ENCODE assay signal across 27 cellular contexts in genomic region chr3:61674595-61674994, GRCh38.
"Had no signal": no experiment of that assay in that cellular context is flagged by ENCODE, and none has a peak within 500 bp of the region (broad histone marks: within the 10 kb centered on the region; RNA-seq: fewer than 3 reads in every experiment).

No MANE protein-coding gene starts in this region.

- H3K4me3 ChIP-seq: left lung, lower lobe of right lung, ovary, right atrium auricular region, right lobe of liver, suprapubic skin, thoracic aorta, tibial artery, upper lobe of right lung had no signal

- ATAC-seq: left colon; left lung; lower lobe of right lung; natural killer cell; right lobe of liver; stimulated activated effector memory CD8-positive, alpha-beta T cell treated with anti-CD3 and anti-CD28 coated beads, Interleukin-12 subunit alpha, Interleukin-12 subunit beta, amount 100 ng/mL, for 72 hours; upper lobe of right lung had no signal

- H3K27ac Mint-ChIP-seq: immature natural killer cell; mesothelial cell of epicardium; naive B cell; natural killer cell; nephron progenitor cell; progenitor cell of endocrine pancreas; stimulated activated effector memory CD8-positive, alpha-beta T cell treated with anti-CD3 and anti-CD28 coated beads, Interleukin-12 subunit alpha, Interleukin-12 subunit beta, amount 100 ng/mL, for 72 hours; stimulated activated naive CD8-positive, alpha-beta T cell treated with anti-CD3 and anti-CD28 coated beads, Interleukin-15, Interleukin-2, amounts not matched to agents 100 ng/mL and 50 ng/mL, for 24 hours had no signal

- H3K36me3 Mint-ChIP-seq: naive B cell; natural killer cell; stimulated activated effector memory CD8-positive, alpha-beta T cell treated with anti-CD3 and anti-CD28 coated beads, Interleukin-12 subunit alpha, Interleukin-12 subunit beta, amount 100 ng/mL, for 72 hours had no signal

- H3K9me3 Mint-ChIP-seq: stimulated activated naive CD8-positive, alpha-beta T cell treated with anti-CD3 and anti-CD28 coated beads, Interleukin-15, Interleukin-2, amounts not matched to agents 100 ng/mL and 50 ng/mL, for 24 hours had no signal

- H3K4me3 Mint-ChIP-seq: immature natural killer cell; mesothelial cell of epicardium; naive B cell; natural killer cell; nephron progenitor cell; stimulated activated effector memory CD8-positive, alpha-beta T cell treated with anti-CD3 and anti-CD28 coated beads, Interleukin-12 subunit alpha, Interleukin-12 subunit beta, amount 100 ng/mL, for 72 hours; stimulated activated naive CD8-positive, alpha-beta T cell treated with anti-CD3 and anti-CD28 coated beads, Interleukin-15, Interleukin-2, amounts not matched to agents 100 ng/mL and 50 ng/mL, for 24 hours had no signal

- H3K4me1 ChIP-seq: left lung, lower lobe of right lung, right lobe of liver, suprapubic skin, upper lobe of right lung had no signal

- H3K36me3 ChIP-seq: left lung, lower lobe of right lung, ovary, right atrium auricular region, right lobe of liver, suprapubic skin, thoracic aorta, tibial artery, upper lobe of right lung had no signal

- H3K27me3 Mint-ChIP-seq: naive B cell; progenitor cell of endocrine pancreas; stimulated activated naive CD8-positive, alpha-beta T cell treated with anti-CD3 and anti-CD28 coated beads, Interleukin-15, Interleukin-2, amounts not matched to agents 100 ng/mL and 50 ng/mL, for 24 hours had no signal

- DNase-seq: hippocampal formation; immature natural killer cell; kidney; left colon; left lung; lower lobe of right lung; mammary epithelial cell; mesenchymal stem cell; naive B cell; natural killer cell; nephron progenitor cell; ovary; right lobe of liver; stimulated activated CD4-positive, alpha-beta T cell treated with anti-CD3 and anti-CD28 coated beads, Interleukin-4, amount 100 ng/mL, for 24 hours; stimulated activated naive CD4-positive, alpha-beta T cell; tibial artery; trophoblast cell; upper lobe of right lung had no signal

- H3K9me3 ChIP-seq: left lung, lower lobe of right lung, ovary, right atrium auricular region, right lobe of liver, suprapubic skin, thoracic aorta, tibial artery, upper lobe of right lung had no signal

- FAIRE-seq: islet of Langerhans, kidney, urothelium cell line had no signal

- H3K27ac ChIP-seq: left lung, lower lobe of right lung, ovary, right atrium auricular region, right lobe of liver, suprapubic skin, thoracic aorta, tibial artery, upper lobe of right lung had no signal

- H3K4me1 Mint-ChIP-seq: naive B cell; natural killer cell; stimulated activated effector memory CD8-positive, alpha-beta T cell treated with anti-CD3 and anti-CD28 coated beads, Interleukin-12 subunit alpha, Interleukin-12 subunit beta, amount 100 ng/mL, for 72 hours had no signal

- H3K27me3 ChIP-seq: left lung, ovary, right atrium auricular region, right lobe of liver, suprapubic skin, tibial artery, upper lobe of right lung had no signal
